Comparison of ENCODE assay signal across 21 cellular contexts in the genomic region with DNA sequence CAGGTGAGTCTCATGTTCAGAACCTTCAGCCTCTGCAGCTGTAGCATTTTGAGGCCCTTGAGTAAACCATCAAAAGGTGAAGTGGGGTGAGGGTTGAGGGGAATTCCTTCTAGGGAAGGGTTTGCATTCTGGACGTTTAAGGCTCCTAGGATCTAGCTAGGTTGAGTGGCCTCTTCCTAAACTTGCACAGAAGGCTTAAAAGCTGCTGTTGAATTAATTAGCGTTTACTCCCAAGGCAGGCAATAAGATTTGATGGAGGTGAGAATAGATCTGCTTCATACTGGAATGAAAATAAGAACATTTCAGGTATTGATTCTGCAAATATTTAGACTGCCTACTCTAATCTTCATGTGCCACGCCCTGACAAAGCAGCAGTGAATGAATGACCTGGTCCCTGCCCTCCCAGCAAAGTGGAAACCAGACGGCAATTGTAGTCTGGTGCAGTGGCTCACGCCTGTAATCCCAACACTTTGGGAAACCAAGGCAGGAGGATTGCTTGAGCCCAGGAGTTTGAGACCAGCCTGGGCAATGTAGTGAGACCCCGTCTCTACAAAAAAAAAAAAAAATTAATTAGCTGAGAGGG. TPM values are rescaled to one million over a fixed set of nuclear protein-coding genes. Genes with fewer than 3 reads are reported as not detected.
DNase-seq lines count a peak whose midpoint lies in the region; ATAC-seq, FAIRE-seq and TF ChIP-seq lines count a peak whose summit lies in the region.
"Had no signal": no experiment of that assay in that cellular context is flagged by ENCODE, and none has a peak within 500 bp of the region (broad histone marks: within the 10 kb centered on the region; RNA-seq: fewer than 3 reads in every experiment).

No MANE protein-coding gene starts in this region.

- TF ChIP-seq POLR2A in K562 (conservative IDR thresholded peaks at IDR 0.05) (no peak), stomach (IDR thresholded peaks at IDR 0.05) (no peak), GM12892 (IDR thresholded peaks at IDR 0.05; ENCODE audit: low read depth, low read length) (no peak)

- peaks cover under 1% of the 10 kb centered on the region for H3K36me3 Mint-ChIP-seq in Caco-2 (ENCODE audit: insufficient read depth, unreplicated experiment)
- H3K36me3 Mint-ChIP-seq: CD8-positive, alpha-beta memory T cell had no signal

- TF ChIP-seq EP300 in K562 (IDR thresholded peaks at IDR 0.05; ENCODE audit: low read length) (no peak), stomach (IDR thresholded peaks at IDR 0.05) (no peak)

- intact Hi-C loops in Caco-2 (cut with micrococcal nuclease; ENCODE audit: unreplicated experiment): loop anchor here (1.0 to 10.0 kb wide), 2 partner anchors 8 to 96 kb away; no protein-coding TSS in a partner anchor
- intact Hi-C loops in K562 (cut with micrococcal nuclease): no loop called here
- intact Hi-C loops in mucosa of descending colon (cut with DNase I, micrococcal nuclease): no loop called here
- intact Hi-C loops in stomach (cut with DNase I; ENCODE audit: low total_unique reads): no loop called here

- CTCF ChIA-PET in Caco-2 (lab: Charles Lee) (no interaction called here), K562 (lab: Yijun Ruan, JAX; ENCODE audit: low intra/inter-chr PET ratio) (interaction anchor here (0.6 kb wide), 1 partner anchor 73 kb away, joined by 4 read pairs; no protein-coding TSS in a partner anchor)

- DNase-seq in Caco-2 (peak; percentile 55 to 72), K562 (ENCODE audit: extremely low read depth in 1 of 4, low spot score in 3 of 4) (no peak), mucosa of descending colon (peak in 2 of 3 donors; percentile 14 to 54), stomach (peak; percentile 50), right atrium auricular region (ENCODE audit: low spot score) (no peak), GM12892 (ENCODE audit: insufficient read length) (no peak), DMS53 treated with DMSO at 0.1 percent for 48 hours (lab: John Stamatoyannopoulos, UW; ENCODE audit: unreplicated experiment) (no peak)
- DNase-seq: NCI-H1105, NCI-H2081, NCI-H2171 treated with DMSO at 0.1 percent for 48 hours, NCI-H446 treated with DMSO at 0.1 percent for 48 hours, NCI-H69 had no signal

- TF ChIP-seq CTCF in Caco-2 (IDR thresholded peaks at IDR 0.05; ENCODE audit: insufficient read depth in 1 of 2, low read depth in 1 of 2, low read length in 1 of 2, severe bottlenecking in 1 of 2, unreplicated experiment in 1 of 2) (no peak), K562 (IDR thresholded peaks at IDR 0.05 in 2 of 3, conservative IDR thresholded peaks at IDR 0.05 in 1 of 3; ENCODE audit: insufficient read depth in 2 of 3, low read depth in 1 of 3, low read length in 3 of 3) (no peak), mucosa of descending colon (IDR thresholded peaks at IDR 0.05) (no peak), stomach (IDR thresholded peaks at IDR 0.05) (no peak), right atrium auricular region (IDR thresholded peaks at IDR 0.05) (no peak)

- H3K36me3 ChIP-seq in Caco-2 (ENCODE audit: control insufficient read depth, insufficient read depth, low read length) (no peaks in the 10 kb centered on the region), K562 (ENCODE audit: control insufficient read depth, insufficient read depth, low read length) (no peaks in the 10 kb centered on the region), mucosa of descending colon (ENCODE audit: low read depth) (no peaks in the 10 kb centered on the region), stomach (no peaks in the 10 kb centered on the region), right atrium auricular region (no peaks in the 10 kb centered on the region)
- H3K36me3 ChIP-seq: BLaER1 treated with 17β-estradiol and CSF1 and Interleukin-3, amounts not matched to agents 10 nM and 100 nM; HAP-1 had no signal

- FAIRE-seq in K562 (lab: Jason Lieb, UNC): no peak
- FAIRE-seq in GM12892 (lab: Jason Lieb, UNC): no peak
- FAIRE-seq: G401.6, RCC 7860 had no signal

- no peak overlapping the region for H3K4me2 ChIP-seq in K562 (ENCODE audit: insufficient read depth, low read length)

- H3K9ac ChIP-seq in K562 (ENCODE audit: insufficient read depth in 1 of 2, low read depth in 2 of 2, low read length in 2 of 2): no peak overlapping the region; a peak in 1 of 4 replicates

- H3K4me3 Mint-ChIP-seq in Caco-2 (ENCODE audit: unreplicated experiment): no peak overlapping the region
- H3K4me3 Mint-ChIP-seq: CD8-positive, alpha-beta memory T cell had no signal

- H3K27ac ChIP-seq in K562 (ENCODE audit: extremely low read depth, low read depth, low read length): no peak overlapping the region
- peak overlapping the region; percentile 64 to 84 (median 70) for H3K27ac ChIP-seq in stomach
- no peak overlapping the region for H3K27ac ChIP-seq in right atrium auricular region
- H3K27ac ChIP-seq: HL-60 had no signal

- H3K27ac Mint-ChIP-seq in Caco-2 (ENCODE audit: unreplicated experiment): peak overlapping the region; percentile 24

- no peak for ATAC-seq in K562
- ATAC-seq in mucosa of descending colon: peak; percentile 85
- ATAC-seq: Right ventricle myocardium inferior had no signal

- POLR2A ChIA-PET in Caco-2 (lab: Charles Lee): interaction anchor here (0.6 kb wide), 1 partner anchor 86 kb away, joined by 3 read pairs; no protein-coding TSS in a partner anchor
- POLR2A ChIA-PET in K562 (lab: Yijun Ruan, JAX): no interaction called here

- no peak overlapping the region for H2AFZ ChIP-seq in K562 (ENCODE audit: low read depth, low read length)

- no peaks in the 10 kb centered on the region for H3K27me3 Mint-ChIP-seq in Caco-2 (ENCODE audit: insufficient read depth, unreplicated experiment)

- H3K4me3 ChIP-seq in Caco-2 (ENCODE audit: low read depth, low read length): no peak overlapping the region
- no peak overlapping the region for H3K4me3 ChIP-seq in K562
- no peak overlapping the region for H3K4me3 ChIP-seq in mucosa of descending colon
- H3K4me3 ChIP-seq in stomach: no peak overlapping the region
- H3K4me3 ChIP-seq in right atrium auricular region: no peak overlapping the region
- H3K4me3 ChIP-seq: BLaER1 treated with 17β-estradiol and CSF1 and Interleukin-3, amounts not matched to agents 10 nM and 100 nM; HAP-1 had no signal

- peaks cover 3% of the 10 kb centered on the region for H3K9me1 ChIP-seq in K562 (ENCODE audit: control insufficient read depth, insufficient read depth, low read length)

- no peaks in the 10 kb centered on the region for H3K27me3 ChIP-seq in Caco-2 (replicated peaks; ENCODE audit: control insufficient read depth, insufficient read depth, low read length)
- H3K27me3 ChIP-seq in K562 (ENCODE audit: control insufficient read depth in 2 of 2, insufficient read depth in 2 of 2, low read length in 2 of 2): peaks cover 21 to 40% of the 10 kb centered on the region in 2 experiments
- no peaks in the 10 kb centered on the region for H3K27me3 ChIP-seq in stomach
- no peaks in the 10 kb centered on the region for H3K27me3 ChIP-seq in right atrium auricular region
- H3K27me3 ChIP-seq: BLaER1 treated with 17β-estradiol and CSF1 and Interleukin-3, amounts not matched to agents 10 nM and 100 nM had no signal

- TF ChIP-seq RAD21 in K562 (CRISPR knock-in tag; conservative IDR thresholded peaks at IDR 0.05 in 1 of 2, IDR thresholded peaks at IDR 0.05 in 1 of 2): no peak

- no peaks in the 10 kb centered on the region for H3K9me3 ChIP-seq in Caco-2
- no peaks in the 10 kb centered on the region for H3K9me3 ChIP-seq in K562 (replicated peaks; ENCODE audit: control insufficient read depth, insufficient read depth, low read depth, low read length)
- H3K9me3 ChIP-seq in mucosa of descending colon: no peaks in the 10 kb centered on the region
- H3K9me3 ChIP-seq in stomach: no peaks in the 10 kb centered on the region
- H3K9me3 ChIP-seq in right atrium auricular region: no peaks in the 10 kb centered on the region
- H3K9me3 ChIP-seq: HAP-1 had no signal

- in situ Hi-C loops in K562 (cut with MboI): no loop called here

- H3K4me1 ChIP-seq in Caco-2 (peaks cover 16% of the 10 kb centered on the region), K562 (replicated peaks in 1 of 2; ENCODE audit: control insufficient read depth in 2 of 2, insufficient read depth in 2 of 2, low read length in 2 of 2) (peaks cover 6 to 9% of the 10 kb centered on the region in 2 experiments), mucosa of descending colon (ENCODE audit: low read depth) (peaks cover 8% of the 10 kb centered on the region), stomach (peaks cover 5 to 22% (median 7%) of the 10 kb centered on the region in 4 donors), right atrium auricular region (no peaks in the 10 kb centered on the region)
- H3K4me1 ChIP-seq: HAP-1 had no signal

- no peaks in the 10 kb centered on the region; the same call in none of the 2 replicates for H4K20me1 ChIP-seq in K562 (replicated peaks; ENCODE audit: control insufficient read depth, insufficient read depth, low read length)
- H4K20me1 ChIP-seq: BLaER1 treated with 17β-estradiol and CSF1 and Interleukin-3, amounts not matched to agents 10 nM and 100 nM had no signal

- H3K9me3 Mint-ChIP-seq in Caco-2 (ENCODE audit: unreplicated experiment): no peaks in the 10 kb centered on the region
- H3K9me3 Mint-ChIP-seq: CD8-positive, alpha-beta memory T cell had no signal

- no peaks in the 10 kb centered on the region for H3K4me1 Mint-ChIP-seq in Caco-2 (ENCODE audit: low read depth, unreplicated experiment)

- BruUV-seq in Caco-2 (replicated peaks; lab: Mats Ljungman, UMichigan) (no TSS peak), K562 (replicated peaks; lab: Mats Ljungman, UMichigan) (no TSS peak)

- no peaks in the 10 kb centered on the region for H3K79me2 ChIP-seq in K562 (ENCODE audit: control insufficient read depth, insufficient read depth, low read length)

- 6% methylated on average over 6 of the region's 6 CpGs for WGBS in K562 (ENCODE audit: insufficient coverage, low coverage, missing lambda C conversion rate)
- WGBS in stomach, 5 donors: 34 to 66% (median 46%) methylated on average over 6 of the region's 6 CpGs

RNA-seq across cellular contexts. Expression of a gene that starts 11.4 kb away (rescaled TPM):
- 0.27 and 0.53 TPM in 2 replicates for total RNA-seq in Caco-2 (2022)
- not detected in 2 replicates for total RNA-seq in K562 (2011; cell fraction: chromatin; rRNA removed; ENCODE audit: low replicate concordance)
- not detected in 2 replicates for total RNA-seq in K562 (2011; cell fraction: nucleolus; rRNA removed)
- not detected in 2 replicates for total RNA-seq in K562 (2011; cell fraction: nucleoplasm; rRNA removed)
- total RNA-seq in K562 (2014; rRNA removed): not detected in 2 replicates
- not detected in 2 replicates for total RNA-seq in K562 (2014; rRNA removed; fragmentation: Illumina TruSeq; extraction: Trizol)
- not detected in 2 replicates for total RNA-seq in K562 (2015; rRNA removed; fragmentation: Illumina TruSeq; extraction: Trizol)
- not detected in 2 replicates for total RNA-seq in K562 (2021)
- polyA plus RNA-seq in K562 (2011; rRNA removed): not detected in 2 replicates
- 0.07 TPM in 1 of 2 replicates, not detected in the other for polyA plus RNA-seq in K562 (2011; cell fraction: cytosol; rRNA removed)
- not detected in 2 replicates for polyA plus RNA-seq in K562 (2011; cell fraction: nucleus; rRNA removed)
- not detected in 2 replicates for polyA plus RNA-seq in K562 (2012)
- polyA plus RNA-seq in K562 (2014; fragmentation: Illumina TruSeq; extraction: Trizol): not detected in 2 replicates
- not detected for polyA plus RNA-seq in K562 (2014; fragmentation: Nextera tagmentation; extraction: Ambion mirVana)
- not detected in 2 replicates for polyA plus RNA-seq in K562 (2014; rRNA removed)
- not detected in 2 replicates for polyA minus RNA-seq in K562 (2011; rRNA and poly(A)+ RNA removed)
- not detected in 2 replicates for polyA minus RNA-seq in K562 (2011; cell fraction: cytosol; rRNA and poly(A)+ RNA removed)
- not detected in 2 replicates for polyA minus RNA-seq in K562 (2011; cell fraction: nucleus; rRNA and poly(A)+ RNA removed)
- under 1 TPM; 0.16 to 0.43 (median 0.32) TPM for total RNA-seq in mucosa of descending colon
- total RNA-seq in stomach: 1 to 10 TPM in 2 of 5 donors, not detected in 3; 1.5 to 4.5 TPM
- 1 to 10 TPM in 1 of 3 donors, under 1 TPM in 2; 0.23 to 4.7 (median 0.62) TPM for polyA plus RNA-seq in stomach
- not detected for total RNA-seq in right atrium auricular region
- polyA plus RNA-seq in GM12892 (2012; ENCODE audit: missing spikeins): not detected
- total RNA-seq: CD8-positive, alpha-beta memory T cell; HT1080; Right ventricle myocardium inferior; SK-MEL-5 had no signal
- polyA plus RNA-seq: CD8-positive, alpha-beta memory T cell had no signal

RNA-seq across cellular contexts. Expression of a gene that starts 53.4 kb away (rescaled TPM):
- total RNA-seq in Caco-2 (2022): not detected in 2 replicates
- total RNA-seq in K562 (2011; cell fraction: chromatin; rRNA removed; ENCODE audit: low replicate concordance): not detected in 2 replicates
- total RNA-seq in K562 (2011; cell fraction: nucleolus; rRNA removed): not detected in 2 replicates
- not detected in 2 replicates for total RNA-seq in K562 (2011; cell fraction: nucleoplasm; rRNA removed)
- not detected in 2 replicates for total RNA-seq in K562 (2014; rRNA removed)
- not detected in 2 replicates for total RNA-seq in K562 (2014; rRNA removed; fragmentation: Illumina TruSeq; extraction: Trizol)
- total RNA-seq in K562 (2015; rRNA removed; fragmentation: Illumina TruSeq; extraction: Trizol): not detected in 2 replicates
- not detected in 2 replicates for total RNA-seq in K562 (2021)
- polyA plus RNA-seq in K562 (2011; rRNA removed): not detected in 2 replicates
- polyA plus RNA-seq in K562 (2011; cell fraction: cytosol; rRNA removed): 0.01 TPM in 1 of 2 replicates, not detected in the other
- 0.27 TPM in 1 of 2 replicates, not detected in the other for polyA plus RNA-seq in K562 (2011; cell fraction: nucleus; rRNA removed)
- polyA plus RNA-seq in K562 (2012): 0.12 TPM in 1 of 2 replicates, not detected in the other
- polyA plus RNA-seq in K562 (2014; fragmentation: Illumina TruSeq; extraction: Trizol): not detected in 2 replicates
- not detected for polyA plus RNA-seq in K562 (2014; fragmentation: Nextera tagmentation; extraction: Ambion mirVana)
- polyA plus RNA-seq in K562 (2014; rRNA removed): 0.09 and 0.23 TPM in 2 replicates
- polyA minus RNA-seq in K562 (2011; rRNA and poly(A)+ RNA removed): not detected in 2 replicates
- polyA minus RNA-seq in K562 (2011; cell fraction: cytosol; rRNA and poly(A)+ RNA removed): not detected in 2 replicates
- polyA minus RNA-seq in K562 (2011; cell fraction: nucleus; rRNA and poly(A)+ RNA removed): not detected in 2 replicates
- total RNA-seq in mucosa of descending colon: not detected
- under 1 TPM in 1 of 5 donors, not detected in 4; 0.37 TPM for total RNA-seq in stomach
- polyA plus RNA-seq in stomach: under 1 TPM in 1 of 3 donors, not detected in 2; 0.05 TPM
- not detected for total RNA-seq in right atrium auricular region
- not detected for polyA plus RNA-seq in GM12892 (2012; ENCODE audit: missing spikeins)
- total RNA-seq: CD8-positive, alpha-beta memory T cell; Right ventricle myocardium inferior; SK-MEL-5 had no signal
- polyA plus RNA-seq: CD8-positive, alpha-beta memory T cell had no signal

Comparison
In these comparisons a context has a peak if more than half of its experiments do, and no peak if none do; other contexts are left out.
1. DNase-seq: peak in Caco-2 (2 of 2), mucosa of descending colon (2 of 3) and stomach (single experiment); none in K562 (0 of 4), right atrium auricular region (single experiment), GM12892 (single experiment) and DMS53 treated with DMSO at 0.1 percent for 48 hours (single experiment).
2. H3K27ac ChIP-seq: peak in stomach (5 of 5); none in K562 (single experiment) and right atrium auricular region (0 of 2).